1 cellular context compared by ENCODE assay signal in genomic region chr21:45450741-45451740, GRCh38.
TF ChIP-seq lines count a peak whose summit lies in the region.

No MANE protein-coding gene starts in this region.

TF ChIP-seq in GM23338, 12 proteins besides CTCF, POLR2A, EP300 and RAD21 (continued from another document):
- TF ChIP-seq ZNF462 (CRISPR knock-in tag; IDR thresholded peaks at IDR 0.05) = no peak
- TF ChIP-seq, protein P1, sequence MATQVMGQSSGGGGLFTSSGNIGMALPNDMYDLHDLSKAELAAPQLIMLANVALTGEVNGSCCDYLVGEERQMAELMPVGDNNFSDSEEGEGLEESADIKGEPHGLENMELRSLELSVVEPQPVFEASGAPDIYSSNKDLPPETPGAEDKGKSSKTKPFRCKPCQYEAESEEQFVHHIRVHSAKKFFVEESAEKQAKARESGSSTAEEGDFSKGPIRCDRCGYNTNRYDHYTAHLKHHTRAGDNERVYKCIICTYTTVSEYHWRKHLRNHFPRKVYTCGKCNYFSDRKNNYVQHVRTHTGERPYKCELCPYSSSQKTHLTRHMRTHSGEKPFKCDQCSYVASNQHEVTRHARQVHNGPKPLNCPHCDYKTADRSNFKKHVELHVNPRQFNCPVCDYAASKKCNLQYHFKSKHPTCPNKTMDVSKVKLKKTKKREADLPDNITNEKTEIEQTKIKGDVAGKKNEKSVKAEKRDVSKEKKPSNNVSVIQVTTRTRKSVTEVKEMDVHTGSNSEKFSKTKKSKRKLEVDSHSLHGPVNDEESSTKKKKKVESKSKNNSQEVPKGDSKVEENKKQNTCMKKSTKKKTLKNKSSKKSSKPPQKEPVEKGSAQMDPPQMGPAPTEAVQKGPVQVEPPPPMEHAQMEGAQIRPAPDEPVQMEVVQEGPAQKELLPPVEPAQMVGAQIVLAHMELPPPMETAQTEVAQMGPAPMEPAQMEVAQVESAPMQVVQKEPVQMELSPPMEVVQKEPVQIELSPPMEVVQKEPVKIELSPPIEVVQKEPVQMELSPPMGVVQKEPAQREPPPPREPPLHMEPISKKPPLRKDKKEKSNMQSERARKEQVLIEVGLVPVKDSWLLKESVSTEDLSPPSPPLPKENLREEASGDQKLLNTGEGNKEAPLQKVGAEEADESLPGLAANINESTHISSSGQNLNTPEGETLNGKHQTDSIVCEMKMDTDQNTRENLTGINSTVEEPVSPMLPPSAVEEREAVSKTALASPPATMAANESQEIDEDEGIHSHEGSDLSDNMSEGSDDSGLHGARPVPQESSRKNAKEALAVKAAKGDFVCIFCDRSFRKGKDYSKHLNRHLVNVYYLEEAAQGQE (IDR thresholded peaks at IDR 0.05; ENCODE audit: unreplicated experiment) = no peak
- no peak for TF ChIP-seq CREB1 (CRISPR knock-in tag; IDR thresholded peaks at IDR 0.05; ENCODE audit: low read depth)
- no peak for TF ChIP-seq STAT1 (IDR thresholded peaks at IDR 0.05; ENCODE audit: unreplicated experiment)
- TF ChIP-seq ETS1 (IDR thresholded peaks at IDR 0.05) = no peak
